In the genomic region with DNA sequence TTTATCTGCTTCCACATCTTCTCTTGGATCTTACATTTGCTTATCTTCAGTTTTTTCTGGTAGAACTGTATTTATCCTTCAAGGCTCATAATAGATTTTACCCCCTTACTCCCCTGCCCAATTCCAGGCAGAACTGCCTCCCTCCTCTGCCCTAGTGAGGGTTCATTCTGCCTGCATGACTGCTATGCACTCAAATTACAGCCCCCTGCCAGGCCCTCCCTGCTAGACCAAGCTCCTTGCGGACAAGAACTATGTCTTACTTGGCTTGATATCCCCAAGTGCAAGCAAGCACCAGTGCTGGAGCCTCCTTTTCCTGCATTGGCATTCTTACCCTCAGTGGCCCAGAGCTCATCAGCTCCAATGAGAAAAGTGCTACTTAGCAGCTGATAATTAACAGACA, we compare ENCODE assay signal across 1 cellular context.
TF ChIP-seq lines count a peak whose summit lies in the region.

No MANE protein-coding gene starts in this region.

TF ChIP-seq in SK-N-SH treated with all-trans-retinoic acid at 6 μM for 48 hours, 23 proteins besides CTCF, POLR2A, EP300 and RAD21 (continued from another document):
- TF ChIP-seq, protein P1, sequence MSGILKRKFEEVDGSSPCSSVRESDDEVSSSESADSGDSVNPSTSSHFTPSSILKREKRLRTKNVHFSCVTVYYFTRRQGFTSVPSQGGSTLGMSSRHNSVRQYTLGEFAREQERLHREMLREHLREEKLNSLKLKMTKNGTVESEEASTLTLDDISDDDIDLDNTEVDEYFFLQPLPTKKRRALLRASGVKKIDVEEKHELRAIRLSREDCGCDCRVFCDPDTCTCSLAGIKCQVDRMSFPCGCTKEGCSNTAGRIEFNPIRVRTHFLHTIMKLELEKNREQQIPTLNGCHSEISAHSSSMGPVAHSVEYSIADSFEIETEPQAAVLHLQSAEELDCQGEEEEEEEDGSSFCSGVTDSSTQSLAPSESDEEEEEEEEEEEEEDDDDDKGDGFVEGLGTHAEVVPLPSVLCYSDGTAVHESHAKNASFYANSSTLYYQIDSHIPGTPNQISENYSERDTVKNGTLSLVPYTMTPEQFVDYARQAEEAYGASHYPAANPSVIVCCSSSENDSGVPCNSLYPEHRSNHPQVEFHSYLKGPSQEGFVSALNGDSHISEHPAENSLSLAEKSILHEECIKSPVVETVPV (CRISPR knock-in tag; IDR thresholded peaks at IDR 0.05): no peak
- TF ChIP-seq ZNF565 (CRISPR knock-in tag; conservative IDR thresholded peaks at IDR 0.05; ENCODE audit: low read depth): no peak
